ENCODE assay signal across 2 cellular contexts in the genomic region with DNA sequence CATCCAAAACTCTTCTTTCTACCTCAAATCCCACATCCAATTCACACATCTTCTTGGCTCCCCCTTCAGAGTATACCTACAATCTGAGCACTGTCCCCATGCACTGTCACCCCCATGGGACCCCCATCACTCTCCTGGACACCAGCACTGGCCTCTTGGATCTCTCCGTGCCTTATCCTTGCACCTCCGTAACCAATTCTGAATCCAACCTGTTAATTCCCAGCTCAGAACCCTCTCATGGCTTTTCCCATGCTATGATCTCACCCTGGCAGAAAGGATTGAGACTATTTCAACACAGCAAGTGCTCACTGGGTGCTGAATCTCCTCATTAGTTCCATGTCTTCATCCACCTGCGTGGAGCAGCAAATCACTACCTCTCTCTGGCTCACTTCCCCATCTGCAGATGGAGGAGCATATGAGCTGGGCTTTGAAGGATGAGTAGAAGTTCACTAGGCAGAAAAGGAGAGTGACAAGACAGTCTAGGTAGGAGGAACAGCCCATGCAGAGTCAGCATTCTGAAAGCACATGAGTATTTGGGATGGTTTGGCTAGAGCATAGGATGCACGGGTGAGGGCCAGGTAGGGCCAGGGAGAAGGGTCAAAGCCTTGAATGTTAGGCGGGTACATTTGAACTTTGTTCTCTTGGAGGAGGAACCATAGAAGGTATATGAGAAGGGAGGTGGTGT.
TF ChIP-seq lines count a peak whose summit lies in the region.

No MANE protein-coding gene starts in this region.

TF ChIP-seq in GM23338, 12 proteins besides CTCF, POLR2A, EP300 and RAD21:
- TF ChIP-seq NANOG (IDR thresholded peaks at IDR 0.05; ENCODE audit: borderline replicate concordance) (no peak), ZNF114 (CRISPR knock-in tag; IDR thresholded peaks at IDR 0.05) (no peak), EZH2 (IDR thresholded peaks at IDR 0.05; ENCODE audit: low read depth, unreplicated experiment) (no peak), ZNF331 (CRISPR knock-in tag; IDR thresholded peaks at IDR 0.05; ENCODE audit: low read depth) (no peak), CREB1 (CRISPR knock-in tag; IDR thresholded peaks at IDR 0.05; ENCODE audit: low read depth) (no peak), JUNB (IDR thresholded peaks at IDR 0.05; ENCODE audit: unreplicated experiment) (no peak)
- TF ChIP-seq, protein P1, sequence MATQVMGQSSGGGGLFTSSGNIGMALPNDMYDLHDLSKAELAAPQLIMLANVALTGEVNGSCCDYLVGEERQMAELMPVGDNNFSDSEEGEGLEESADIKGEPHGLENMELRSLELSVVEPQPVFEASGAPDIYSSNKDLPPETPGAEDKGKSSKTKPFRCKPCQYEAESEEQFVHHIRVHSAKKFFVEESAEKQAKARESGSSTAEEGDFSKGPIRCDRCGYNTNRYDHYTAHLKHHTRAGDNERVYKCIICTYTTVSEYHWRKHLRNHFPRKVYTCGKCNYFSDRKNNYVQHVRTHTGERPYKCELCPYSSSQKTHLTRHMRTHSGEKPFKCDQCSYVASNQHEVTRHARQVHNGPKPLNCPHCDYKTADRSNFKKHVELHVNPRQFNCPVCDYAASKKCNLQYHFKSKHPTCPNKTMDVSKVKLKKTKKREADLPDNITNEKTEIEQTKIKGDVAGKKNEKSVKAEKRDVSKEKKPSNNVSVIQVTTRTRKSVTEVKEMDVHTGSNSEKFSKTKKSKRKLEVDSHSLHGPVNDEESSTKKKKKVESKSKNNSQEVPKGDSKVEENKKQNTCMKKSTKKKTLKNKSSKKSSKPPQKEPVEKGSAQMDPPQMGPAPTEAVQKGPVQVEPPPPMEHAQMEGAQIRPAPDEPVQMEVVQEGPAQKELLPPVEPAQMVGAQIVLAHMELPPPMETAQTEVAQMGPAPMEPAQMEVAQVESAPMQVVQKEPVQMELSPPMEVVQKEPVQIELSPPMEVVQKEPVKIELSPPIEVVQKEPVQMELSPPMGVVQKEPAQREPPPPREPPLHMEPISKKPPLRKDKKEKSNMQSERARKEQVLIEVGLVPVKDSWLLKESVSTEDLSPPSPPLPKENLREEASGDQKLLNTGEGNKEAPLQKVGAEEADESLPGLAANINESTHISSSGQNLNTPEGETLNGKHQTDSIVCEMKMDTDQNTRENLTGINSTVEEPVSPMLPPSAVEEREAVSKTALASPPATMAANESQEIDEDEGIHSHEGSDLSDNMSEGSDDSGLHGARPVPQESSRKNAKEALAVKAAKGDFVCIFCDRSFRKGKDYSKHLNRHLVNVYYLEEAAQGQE (IDR thresholded peaks at IDR 0.05; ENCODE audit: unreplicated experiment) = no peak
- TF ChIP-seq, protein P2, sequence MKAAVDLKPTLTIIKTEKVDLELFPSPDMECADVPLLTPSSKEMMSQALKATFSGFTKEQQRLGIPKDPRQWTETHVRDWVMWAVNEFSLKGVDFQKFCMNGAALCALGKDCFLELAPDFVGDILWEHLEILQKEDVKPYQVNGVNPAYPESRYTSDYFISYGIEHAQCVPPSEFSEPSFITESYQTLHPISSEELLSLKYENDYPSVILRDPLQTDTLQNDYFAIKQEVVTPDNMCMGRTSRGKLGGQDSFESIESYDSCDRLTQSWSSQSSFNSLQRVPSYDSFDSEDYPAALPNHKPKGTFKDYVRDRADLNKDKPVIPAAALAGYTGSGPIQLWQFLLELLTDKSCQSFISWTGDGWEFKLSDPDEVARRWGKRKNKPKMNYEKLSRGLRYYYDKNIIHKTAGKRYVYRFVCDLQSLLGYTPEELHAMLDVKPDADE (IDR thresholded peaks at IDR 0.05) = no peak
TF ChIP-seq in GM23338: peak in this region for 0.

TF ChIP-seq in K562, 482 proteins besides CTCF, POLR2A, EP300 and RAD21 (continues in another document):
- TF ChIP-seq C11orf30 (IDR thresholded peaks at IDR 0.05; ENCODE audit: low read depth) (peak; percentile 69), ELF2 (CRISPR knock-in tag; IDR thresholded peaks at IDR 0.05) (no peak), WHSC1 (IDR thresholded peaks at IDR 0.05; ENCODE audit: low read length) (no peak), CBX3 (IDR thresholded peaks at IDR 0.05; ENCODE audit: borderline replicate concordance in 1 of 2, low read length in 2 of 2) (no peak), RFX7 (CRISPR knock-in tag; IDR thresholded peaks at IDR 0.05) (no peak), PPARD (CRISPR knock-in tag; IDR thresholded peaks at IDR 0.05) (no peak), MAFK (IDR thresholded peaks at IDR 0.05; ENCODE audit: low read length) (0 out of 2 replicates have a peak, but pooled peaks have one; percentile 25), SAP30 (IDR thresholded peaks at IDR 0.05; ENCODE audit: borderline replicate concordance, insufficient read depth, low read depth, low read length, poor library complexity, severe bottlenecking) (no peak), SRSF1 (IDR thresholded peaks at IDR 0.05; ENCODE audit: low read depth, low read length) (no peak), PHF8 (IDR thresholded peaks at IDR 0.05; ENCODE audit: borderline replicate concordance, low read length) (no peak), ETV1 (tag; conservative IDR thresholded peaks at IDR 0.05; ENCODE audit: low read depth) (no peak), KLF16 (IDR thresholded peaks at IDR 0.05) (no peak), OTX1 (CRISPR knock-in tag; IDR thresholded peaks at IDR 0.05) (no peak), MAFG (tag; conservative IDR thresholded peaks at IDR 0.05) (0 out of 2 replicates have a peak, but pooled peaks have one; percentile 12), NR2C2 (CRISPR knock-in tag; IDR thresholded peaks at IDR 0.05) (no peak), NR2C2 (tag; IDR thresholded peaks at IDR 0.05) (no peak), ZNF316 (IDR thresholded peaks at IDR 0.05) (peak; percentile 78), TBL1XR1 (IDR thresholded peaks at IDR 0.05; ENCODE audit: low read length in 2 of 2) (no peak), KDM4B (IDR thresholded peaks at IDR 0.05; ENCODE audit: borderline replicate concordance in 2 of 2, low read depth in 1 of 2) (no peak), DPF2 (IDR thresholded peaks at IDR 0.05) (no peak), ZNF764 (CRISPR knock-in tag; IDR thresholded peaks at IDR 0.05; ENCODE audit: low read depth) (no peak), ZNF436 (CRISPR knock-in tag; IDR thresholded peaks at IDR 0.05) (no peak), ZNF263 (CRISPR knock-in tag; IDR thresholded peaks at IDR 0.05; ENCODE audit: borderline replicate concordance) (no peak), XRCC4 (IDR thresholded peaks at IDR 0.05; ENCODE audit: extremely low read depth, insufficient read depth, insufficient read length) (no peak), TAL1 (IDR thresholded peaks at IDR 0.05) (no peak), DACH1 (IDR thresholded peaks at IDR 0.05; ENCODE audit: partially characterized antibody) (no peak), HNRNPLL (IDR thresholded peaks at IDR 0.05; ENCODE audit: low read depth, low read length, poor library complexity, severe bottlenecking) (no peak), PRPF4 (IDR thresholded peaks at IDR 0.05; ENCODE audit: insufficient read depth, low read depth, low read length, poor library complexity, severe bottlenecking) (no peak), POLR2AphosphoS5 (IDR thresholded peaks at IDR 0.05; ENCODE audit: control insufficient read depth, insufficient read depth, low read depth, low read length) (peak; percentile 10; the same call in 1 of the 2 replicates)
- TF ChIP-seq, protein P3, sequence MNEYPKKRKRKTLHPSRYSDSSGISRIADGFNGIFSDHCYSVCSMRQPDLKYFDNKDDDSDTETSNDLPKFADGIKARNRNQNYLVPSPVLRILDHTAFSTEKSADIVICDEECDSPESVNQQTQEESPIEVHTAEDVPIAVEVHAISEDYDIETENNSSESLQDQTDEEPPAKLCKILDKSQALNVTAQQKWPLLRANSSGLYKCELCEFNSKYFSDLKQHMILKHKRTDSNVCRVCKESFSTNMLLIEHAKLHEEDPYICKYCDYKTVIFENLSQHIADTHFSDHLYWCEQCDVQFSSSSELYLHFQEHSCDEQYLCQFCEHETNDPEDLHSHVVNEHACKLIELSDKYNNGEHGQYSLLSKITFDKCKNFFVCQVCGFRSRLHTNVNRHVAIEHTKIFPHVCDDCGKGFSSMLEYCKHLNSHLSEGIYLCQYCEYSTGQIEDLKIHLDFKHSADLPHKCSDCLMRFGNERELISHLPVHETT (CRISPR knock-in tag; conservative IDR thresholded peaks at IDR 0.05 in 1 of 2, IDR thresholded peaks at IDR 0.05 in 1 of 2) = no peak
- TF ChIP-seq, protein P4, sequence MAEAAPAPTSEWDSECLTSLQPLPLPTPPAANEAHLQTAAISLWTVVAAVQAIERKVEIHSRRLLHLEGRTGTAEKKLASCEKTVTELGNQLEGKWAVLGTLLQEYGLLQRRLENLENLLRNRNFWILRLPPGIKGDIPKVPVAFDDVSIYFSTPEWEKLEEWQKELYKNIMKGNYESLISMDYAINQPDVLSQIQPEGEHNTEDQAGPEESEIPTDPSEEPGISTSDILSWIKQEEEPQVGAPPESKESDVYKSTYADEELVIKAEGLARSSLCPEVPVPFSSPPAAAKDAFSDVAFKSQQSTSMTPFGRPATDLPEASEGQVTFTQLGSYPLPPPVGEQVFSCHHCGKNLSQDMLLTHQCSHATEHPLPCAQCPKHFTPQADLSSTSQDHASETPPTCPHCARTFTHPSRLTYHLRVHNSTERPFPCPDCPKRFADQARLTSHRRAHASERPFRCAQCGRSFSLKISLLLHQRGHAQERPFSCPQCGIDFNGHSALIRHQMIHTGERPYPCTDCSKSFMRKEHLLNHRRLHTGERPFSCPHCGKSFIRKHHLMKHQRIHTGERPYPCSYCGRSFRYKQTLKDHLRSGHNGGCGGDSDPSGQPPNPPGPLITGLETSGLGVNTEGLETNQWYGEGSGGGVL (CRISPR knock-in tag; IDR thresholded peaks at IDR 0.05) = no peak
- TF ChIP-seq, protein P5, sequence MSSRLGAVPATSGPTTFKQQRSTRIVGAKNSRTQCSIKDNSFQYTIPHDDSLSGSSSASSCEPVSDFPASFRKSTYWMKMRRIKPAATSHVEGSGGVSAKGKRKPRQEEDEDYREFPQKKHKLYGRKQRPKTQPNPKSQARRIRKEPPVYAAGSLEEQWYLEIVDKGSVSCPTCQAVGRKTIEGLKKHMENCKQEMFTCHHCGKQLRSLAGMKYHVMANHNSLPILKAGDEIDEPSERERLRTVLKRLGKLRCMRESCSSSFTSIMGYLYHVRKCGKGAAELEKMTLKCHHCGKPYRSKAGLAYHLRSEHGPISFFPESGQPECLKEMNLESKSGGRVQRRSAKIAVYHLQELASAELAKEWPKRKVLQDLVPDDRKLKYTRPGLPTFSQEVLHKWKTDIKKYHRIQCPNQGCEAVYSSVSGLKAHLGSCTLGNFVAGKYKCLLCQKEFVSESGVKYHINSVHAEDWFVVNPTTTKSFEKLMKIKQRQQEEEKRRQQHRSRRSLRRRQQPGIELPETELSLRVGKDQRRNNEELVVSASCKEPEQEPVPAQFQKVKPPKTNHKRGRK (tag; IDR thresholded peaks at IDR 0.05) = no peak
- TF ChIP-seq, protein P6, sequence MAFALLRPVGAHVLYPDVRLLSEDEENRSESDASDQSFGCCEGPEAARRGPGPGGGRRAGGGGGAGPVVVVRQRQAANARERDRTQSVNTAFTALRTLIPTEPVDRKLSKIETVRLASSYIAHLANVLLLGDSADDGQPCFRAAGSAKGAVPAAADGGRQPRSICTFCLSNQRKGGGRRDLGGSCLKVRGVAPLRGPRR (CRISPR knock-in tag; IDR thresholded peaks at IDR 0.05) = no peak
- TF ChIP-seq, protein P7, sequence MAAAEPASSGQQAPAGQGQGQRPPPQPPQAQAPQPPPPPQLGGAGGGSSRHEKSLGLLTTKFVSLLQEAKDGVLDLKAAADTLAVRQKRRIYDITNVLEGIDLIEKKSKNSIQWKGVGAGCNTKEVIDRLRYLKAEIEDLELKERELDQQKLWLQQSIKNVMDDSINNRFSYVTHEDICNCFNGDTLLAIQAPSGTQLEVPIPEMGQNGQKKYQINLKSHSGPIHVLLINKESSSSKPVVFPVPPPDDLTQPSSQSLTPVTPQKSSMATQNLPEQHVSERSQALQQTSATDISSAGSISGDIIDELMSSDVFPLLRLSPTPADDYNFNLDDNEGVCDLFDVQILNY (CRISPR knock-in tag; IDR thresholded peaks at IDR 0.05) = 0 out of 2 replicates have a peak, but pooled peaks have one; percentile 52
- TF ChIP-seq, protein P8, sequence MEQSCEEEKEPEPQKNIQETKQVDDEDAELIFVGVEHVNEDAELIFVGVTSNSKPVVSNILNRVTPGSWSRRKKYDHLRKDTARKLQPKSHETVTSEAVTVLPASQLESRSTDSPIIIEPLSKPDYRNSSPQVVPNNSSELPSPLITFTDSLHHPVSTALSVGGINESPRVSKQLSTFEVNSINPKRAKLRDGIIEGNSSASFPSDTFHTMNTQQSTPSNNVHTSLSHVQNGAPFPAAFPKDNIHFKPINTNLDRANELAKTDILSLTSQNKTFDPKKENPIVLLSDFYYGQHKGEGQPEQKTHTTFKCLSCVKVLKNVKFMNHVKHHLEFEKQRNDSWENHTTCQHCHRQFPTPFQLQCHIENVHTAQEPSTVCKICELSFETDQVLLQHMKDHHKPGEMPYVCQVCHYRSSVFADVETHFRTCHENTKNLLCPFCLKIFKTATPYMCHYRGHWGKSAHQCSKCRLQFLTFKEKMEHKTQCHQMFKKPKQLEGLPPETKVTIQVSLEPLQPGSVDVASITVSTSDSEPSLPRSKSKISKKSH (CRISPR knock-in tag; IDR thresholded peaks at IDR 0.05) = no peak
- TF ChIP-seq, protein P9, sequence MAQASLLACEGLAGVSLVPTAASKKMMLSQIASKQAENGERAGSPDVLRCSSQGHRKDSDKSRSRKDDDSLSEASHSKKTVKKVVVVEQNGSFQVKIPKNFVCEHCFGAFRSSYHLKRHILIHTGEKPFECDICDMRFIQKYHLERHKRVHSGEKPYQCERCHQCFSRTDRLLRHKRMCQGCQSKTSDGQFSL (CRISPR knock-in tag; IDR thresholded peaks at IDR 0.05) = no peak
- TF ChIP-seq, protein P9 (tag; IDR thresholded peaks at IDR 0.05) = no peak
- TF ChIP-seq, protein P10, sequence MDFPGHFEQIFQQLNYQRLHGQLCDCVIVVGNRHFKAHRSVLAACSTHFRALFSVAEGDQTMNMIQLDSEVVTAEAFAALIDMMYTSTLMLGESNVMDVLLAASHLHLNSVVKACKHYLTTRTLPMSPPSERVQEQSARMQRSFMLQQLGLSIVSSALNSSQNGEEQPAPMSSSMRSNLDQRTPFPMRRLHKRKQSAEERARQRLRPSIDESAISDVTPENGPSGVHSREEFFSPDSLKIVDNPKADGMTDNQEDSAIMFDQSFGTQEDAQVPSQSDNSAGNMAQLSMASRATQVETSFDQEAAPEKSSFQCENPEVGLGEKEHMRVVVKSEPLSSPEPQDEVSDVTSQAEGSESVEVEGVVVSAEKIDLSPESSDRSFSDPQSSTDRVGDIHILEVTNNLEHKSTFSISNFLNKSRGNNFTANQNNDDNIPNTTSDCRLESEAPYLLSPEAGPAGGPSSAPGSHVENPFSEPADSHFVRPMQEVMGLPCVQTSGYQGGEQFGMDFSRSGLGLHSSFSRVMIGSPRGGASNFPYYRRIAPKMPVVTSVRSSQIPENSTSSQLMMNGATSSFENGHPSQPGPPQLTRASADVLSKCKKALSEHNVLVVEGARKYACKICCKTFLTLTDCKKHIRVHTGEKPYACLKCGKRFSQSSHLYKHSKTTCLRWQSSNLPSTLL (IDR thresholded peaks at IDR 0.05) = no peak
